Comparison of ENCODE assay signal across 15 cellular contexts in genomic region chr9:107292811-107293554, GRCh38. TPM values are rescaled to one million over a fixed set of nuclear protein-coding genes. Genes with fewer than 3 reads are reported as not detected.
A peak's percentile ranks its signal among the peaks of the same experiment; 100 is the strongest.
DNase-seq lines count a peak whose midpoint lies in the region; ATAC-seq, FAIRE-seq and TF ChIP-seq lines count a peak whose summit lies in the region.
"Had no signal": no experiment of that assay in that cellular context is flagged by ENCODE, and none has a peak within 500 bp of the region (broad histone marks: within the 10 kb centered on the region; RNA-seq: fewer than 3 reads in every experiment).

No MANE protein-coding gene starts in this region.

- H2AFZ ChIP-seq in ACC112 (ENCODE audit: low read length, unreplicated experiment), result no peak overlapping the region
- H2AFZ ChIP-seq in HCT116 (ENCODE audit: low read depth, low read length, poor library complexity, severe bottlenecking), result no peak overlapping the region
- no peak overlapping the region for H2AFZ ChIP-seq in GM12878 (ENCODE audit: control insufficient read depth, low read depth, low read length)
- no peak overlapping the region for H2AFZ ChIP-seq in SK-N-SH (ENCODE audit: low read depth)

- BruUV-seq in HCT116 (replicated peaks; lab: Mats Ljungman, UMichigan), result no TSS peak
- BruUV-seq in GM12878 (replicated peaks; lab: Mats Ljungman, UMichigan), result no TSS peak

- H3K4me1 ChIP-seq in ACC112 (ENCODE audit: control insufficient read depth, insufficient read depth, low read length, unreplicated experiment) (peaks cover 45% of the 10 kb centered on the region), HCT116 (ENCODE audit: control insufficient read depth in 1 of 2, insufficient read depth in 2 of 2, low read length in 2 of 2) (peaks cover 31 to 81% of the 10 kb centered on the region in 2 experiments), GM12878 (ENCODE audit: control insufficient read depth, insufficient read depth, low read length) (0 out of 2 replicates have a peak, but pooled peaks cover 4% of the 10 kb centered on the region), SK-N-SH (ENCODE audit: control insufficient read depth in 1 of 2, insufficient read depth in 2 of 2, low read depth in 1 of 2, low read length in 1 of 2) (peaks cover 0 to 5% of the 10 kb centered on the region in 2 experiments; a peak in 3 of 4 replicates), spleen (peaks cover 13 to 100% (median 76%) of the 10 kb centered on the region in 6 donors)

- RAD21 ChIA-PET in HCT116 (lab: Charles Lee; ENCODE audit: low non-redundant PET in 1 of 2, low total read pairs in 2 of 2, uncharacterized antibody in 2 of 2, unreplicated experiment in 2 of 2) (no interaction called here), GM12878 (lab: Charles Lee; ENCODE audit: unreplicated experiment) (no interaction called here)

- no peak overlapping the region for H3K4me3 ChIP-seq in ACC112 (ENCODE audit: low read depth, low read length)
- H3K4me3 ChIP-seq in HCT116 (replicated peaks in 1 of 2; ENCODE audit: low read depth in 1 of 2, low read length in 2 of 2), result no peak overlapping the region
- H3K4me3 ChIP-seq in GM12878, result no peak overlapping the region
- no peak overlapping the region for H3K4me3 ChIP-seq in SK-N-SH (ENCODE audit: low read depth in 2 of 2, low read length in 1 of 2)
- no peak overlapping the region for H3K4me3 ChIP-seq in spleen
- H3K4me3 ChIP-seq: body of pancreas had no signal

- in situ Hi-C loops in GM12878 (cut with MboI), result no loop called here

- H3K4me2 ChIP-seq in HCT116 (ENCODE audit: low read length) (peak overlapping the region; percentile 11; the same call in 1 of the 2 replicates), GM12878 (ENCODE audit: control insufficient read depth, insufficient read depth) (no peak overlapping the region), SK-N-SH (no peak overlapping the region; the same call in 1 of the 2 replicates)

- no peak for TF ChIP-seq RAD21 in HCT116 (IDR thresholded peaks at IDR 0.05; ENCODE audit: low read depth)
- TF ChIP-seq RAD21 in GM12878 (IDR thresholded peaks at IDR 0.05; ENCODE audit: insufficient read depth, low read depth, low read length), result no peak
- TF ChIP-seq RAD21 in SK-N-SH (IDR thresholded peaks at IDR 0.05; ENCODE audit: low read length), result no peak

- H3K27me3 ChIP-seq in ACC112 (ENCODE audit: insufficient read depth, low read length) (no peaks in the 10 kb centered on the region), HCT116 (ENCODE audit: insufficient read depth, low read length) (no peaks in the 10 kb centered on the region), GM12878 (replicated peaks in 1 of 2; ENCODE audit: control insufficient read depth in 2 of 2, insufficient read depth in 2 of 2, low read length in 1 of 2) (no peaks in the 10 kb centered on the region), SK-N-SH (ENCODE audit: insufficient read depth) (no peaks in the 10 kb centered on the region), spleen (replicated peaks in 1 of 7) (no peaks in the 10 kb centered on the region)
- H3K27me3 ChIP-seq: body of pancreas had no signal

- H3K9me3 ChIP-seq in HCT116 (ENCODE audit: control insufficient read depth in 1 of 2, insufficient read depth in 1 of 2, low read depth in 1 of 2, low read length in 2 of 2) (no peaks in the 10 kb centered on the region), GM12878 (replicated peaks; ENCODE audit: control insufficient read depth, insufficient read depth, low read length) (no peaks in the 10 kb centered on the region; the same call in 2 of the 3 replicates), SK-N-SH (no peaks in the 10 kb centered on the region), spleen (no peaks in the 10 kb centered on the region)
- H3K9me3 ChIP-seq: body of pancreas had no signal

- no peak for TF ChIP-seq CTCF in HCT116 (IDR thresholded peaks at IDR 0.05 in 2 of 3, conservative IDR thresholded peaks at IDR 0.05 in 1 of 3; ENCODE audit: borderline replicate concordance in 1 of 3, insufficient read depth in 1 of 3, low read depth in 2 of 3, low read length in 2 of 3)
- no peak for TF ChIP-seq CTCF in GM12878 (IDR thresholded peaks at IDR 0.05 in 2 of 3, conservative IDR thresholded peaks at IDR 0.05 in 1 of 3; ENCODE audit: control insufficient read depth in 2 of 3, extremely low read depth in 1 of 3, insufficient read depth in 1 of 3, low read depth in 3 of 3, low read length in 3 of 3)
- TF ChIP-seq CTCF in omental fat pad (IDR thresholded peaks at IDR 0.05), result no peak
- TF ChIP-seq CTCF in SK-N-SH (IDR thresholded peaks at IDR 0.05), result no peak
- TF ChIP-seq CTCF in spleen (IDR thresholded peaks at IDR 0.05 in 8 of 11, conservative IDR thresholded peaks at IDR 0.05 in 3 of 11), result no peak

- 100% methylated on average over 1 of the region's 1 CpG for WGBS in GM12878 (ENCODE audit: insufficient coverage, insufficient replicate concordance, low lambda C conversion rate, missing lambda C conversion rate)
- WGBS in SK-N-SH (ENCODE audit: low lambda C conversion rate), result 100% methylated on average over 1 of the region's 1 CpG
- 93 to 98% (median 95%) methylated on average over 1 of the region's 1 CpG for WGBS in spleen, 5 donors

- no peak for FAIRE-seq in GM12878 (lab: Jason Lieb, UNC)
- FAIRE-seq: endothelial cell of umbilical vein had no signal

- peaks cover 100% of the 10 kb centered on the region for H3K79me2 ChIP-seq in ACC112 (ENCODE audit: control insufficient read depth, insufficient read depth, low read length, unreplicated experiment)
- H3K79me2 ChIP-seq in HCT116 (ENCODE audit: insufficient read depth, low read length), result peaks cover 100% of the 10 kb centered on the region
- peaks cover 97% of the 10 kb centered on the region for H3K79me2 ChIP-seq in GM12878 (ENCODE audit: control insufficient read depth, insufficient read depth, low read length)
- H3K79me2 ChIP-seq in SK-N-SH (ENCODE audit: insufficient read depth), result peaks cover 100% of the 10 kb centered on the region

- H3K9ac ChIP-seq in HCT116 (ENCODE audit: low read length) (no peak overlapping the region), GM12878 (ENCODE audit: control insufficient read depth, insufficient read depth, low read length) (no peak overlapping the region), SK-N-SH (no peak overlapping the region)

- POLR2A ChIA-PET in HCT116 (lab: Charles Lee), result interaction anchor here (1.0 kb wide), 1 partner anchor 9 kb away, joined by 4 read pairs; no protein-coding TSS in a partner anchor
- POLR2A ChIA-PET in GM12878 (lab: Charles Lee), result no interaction called here
- POLR2A ChIA-PET in SK-N-SH (lab: Yijun Ruan, JAX), result no interaction called here

- H3F3A ChIP-seq in SK-N-SH (replicated peaks; ENCODE audit: insufficient read depth), result peaks cover 6% of the 10 kb centered on the region

- no peak for DNase-seq in HCT116 (ENCODE audit: low read depth, low spot score)
- no peak for DNase-seq in GM12878 (ENCODE audit: low read depth, low spot score)
- DNase-seq in omental fat pad (ENCODE audit: low spot score), result no peak
- DNase-seq in SK-N-SH, result no peak
- DNase-seq in spleen, result no peak
- DNase-seq: activated CD4-positive, alpha-beta memory T cell treated with anti-CD3 and anti-CD28 coated beads for 36 hours; activated naive CD4-positive, alpha-beta T cell treated with anti-CD3 and anti-CD28 coated beads, Interleukin-2, amount 50 U/mL, for 16 hours; activated T-cell treated with anti-CD3 and anti-CD28 coated beads, Interleukin-2, amount 50 U/mL, for 24 hours; body of pancreas; NCI-H1092; stimulated activated naive B cell treated with anti-CD40 and anti-IgM and Interleukin-4, amounts not matched to agents 10 μg/mL and 1 μg/mL and 100 μg/mL, for 72 hours had no signal

- TF ChIP-seq EP300 in GM12878 (IDR thresholded peaks at IDR 0.05; ENCODE audit: borderline replicate concordance in 1 of 2, control insufficient read depth in 1 of 2, low read depth in 2 of 2, low read length in 2 of 2), result no peak
- TF ChIP-seq EP300 in SK-N-SH (IDR thresholded peaks at IDR 0.05; ENCODE audit: borderline replicate concordance in 1 of 2, low read depth in 1 of 2, low read length in 1 of 2), result no peak

- 0 out of 2 replicates have a peak overlapping the region, but pooled peaks have one; percentile 5 for H3K27ac ChIP-seq in ACC112 (ENCODE audit: low read depth, low read length)
- no peak overlapping the region for H3K27ac ChIP-seq in HCT116 (ENCODE audit: low read depth, low read length)
- no peak overlapping the region for H3K27ac ChIP-seq in GM12878 (ENCODE audit: control insufficient read depth, insufficient read depth)
- no peak overlapping the region for H3K27ac ChIP-seq in SK-N-SH (ENCODE audit: low read depth in 2 of 2, low read length in 1 of 2)
- no peak overlapping the region for H3K27ac ChIP-seq in spleen
- H3K27ac ChIP-seq: body of pancreas had no signal

- peaks cover 82% of the 10 kb centered on the region for H4K20me1 ChIP-seq in HCT116 (ENCODE audit: insufficient read depth)
- peaks cover 5% of the 10 kb centered on the region for H4K20me1 ChIP-seq in GM12878 (ENCODE audit: control insufficient read depth, insufficient read depth)
- peaks cover 100% of the 10 kb centered on the region for H4K20me1 ChIP-seq in SK-N-SH (ENCODE audit: insufficient read depth)

- ATAC-seq in HCT116 (peak; percentile 27; the same call in 1 of the 2 replicates), GM12878 (peak; percentile 6; the same call in 1 of the 3 replicates), omental fat pad (ENCODE audit: low FRiP score) (peak; percentile 16), HG03135 (IDR thresholded peaks at IDR 0.05; ENCODE audit: unreplicated experiment) (no peak), GM18873 (IDR thresholded peaks at IDR 0.05; ENCODE audit: low FRiP score, unreplicated experiment) (no peak)
- ATAC-seq: body of pancreas; stimulated activated naive B cell treated with anti-CD40 and anti-IgM and Interleukin-4, amounts not matched to agents 10 μg/mL and 1 μg/mL and 100 μg/mL, for 72 hours had no signal

- SMC1A ChIA-PET in GM12878 (lab: Charles Lee; ENCODE audit: uncharacterized antibody, unreplicated experiment), result interaction anchor here (1.1 to 2.7 kb wide), 7 partner anchors 7 to 48 kb away, joined by 3 to 11 read pairs (median 5); no protein-coding TSS in a partner anchor

- H3K9me2 ChIP-seq in HCT116 (ENCODE audit: insufficient read depth), result no peaks in the 10 kb centered on the region
- H3K9me2 ChIP-seq in SK-N-SH, result no peaks in the 10 kb centered on the region

- CTCF ChIA-PET in HCT116 (lab: Charles Lee) (no interaction called here), GM12878 (lab: Yijun Ruan, JAX) (interaction anchor here (1.0 to 5.6 kb wide), 2 partner anchors 14 to 49 kb away, joined by 3 to 33 read pairs; no protein-coding TSS in a partner anchor), SK-N-SH (lab: Yijun Ruan, JAX) (no interaction called here)

- intact Hi-C loops in HCT116 (cut with micrococcal nuclease), result no loop called here
- intact Hi-C loops in GM12878 (cut with micrococcal nuclease; ENCODE audit: unreplicated experiment), result no loop called here
- intact Hi-C loops in spleen (cut with DNase I; ENCODE audit: low total_unique reads), result no loop called here

- H3K36me3 ChIP-seq in ACC112 (ENCODE audit: insufficient read depth, low read length) (0 out of 2 replicates have a peak, but pooled peaks cover 5% of the 10 kb centered on the region), HCT116 (ENCODE audit: control insufficient read depth in 1 of 2, insufficient read depth in 2 of 2, low read length in 2 of 2) (no peaks in the 10 kb centered on the region), GM12878 (ENCODE audit: control insufficient read depth in 2 of 2, insufficient read depth in 2 of 2, low read length in 1 of 2) (no peaks in the 10 kb centered on the region; a peak in 2 of 4 replicates), SK-N-SH (replicated peaks in 1 of 2; ENCODE audit: control insufficient read depth in 1 of 2, insufficient read depth in 2 of 2, low read length in 1 of 2) (peaks cover 0 to 7% of the 10 kb centered on the region in 2 experiments), spleen (no peaks in the 10 kb centered on the region)

- no peak for TF ChIP-seq POLR2A in HCT116 (IDR thresholded peaks at IDR 0.05; ENCODE audit: borderline replicate concordance, extremely low read depth, insufficient read depth, insufficient read length)
- TF ChIP-seq POLR2A in GM12878 (IDR thresholded peaks at IDR 0.05; ENCODE audit: low read depth, low read length), result no peak
- no peak for TF ChIP-seq POLR2A in spleen (IDR thresholded peaks at IDR 0.05)

RNA-seq across cellular contexts. Expression of gene RAD23B, which starts 9.9 kb away (rescaled TPM):
- 251 TPM for total RNA-seq in HCT116 (2021; ENCODE audit: unreplicated experiment)
- polyA plus RNA-seq in HCT116 (2012), result 113 and 123 TPM in 2 replicates
- 48.5 and 52.7 TPM in 2 replicates for total RNA-seq in GM12878 (2013; cell fraction: nucleolus; rRNA removed)
- total RNA-seq in GM12878 (2014; rRNA removed), result 36.1 and 37.4 TPM in 2 replicates
- total RNA-seq in GM12878 (2014; rRNA removed; fragmentation: Illumina TruSeq; extraction: Trizol), result 98.9 and 101 TPM in 2 replicates
- 108 and 116 TPM in 2 replicates for total RNA-seq in GM12878 (2021)
- polyA plus RNA-seq in GM12878 (2011; ENCODE audit: low read depth), result 38.4 TPM
- 241 and 256 TPM in 2 replicates for polyA plus RNA-seq in GM12878 (2011; rRNA removed)
- 195 and 228 TPM in 2 replicates for polyA plus RNA-seq in GM12878 (2011; cell fraction: cytosol; rRNA removed)
- 62.2 and 64.1 TPM in 2 replicates for polyA plus RNA-seq in GM12878 (2011; cell fraction: nucleus; rRNA removed)
- 58.1 and 60.0 TPM in 2 replicates for polyA plus RNA-seq in GM12878 (2012)
- polyA plus RNA-seq in GM12878 (2014; fragmentation: Illumina TruSeq; extraction: Trizol), result 143 and 150 TPM in 2 replicates
- polyA plus RNA-seq in GM12878 (2014; fragmentation: Nextera tagmentation; extraction: Ambion mirVana), result 10 to 100 TPM; 24.1 to 26.4 TPM
- polyA plus RNA-seq in GM12878 (2014; rRNA removed), result 73.1 and 73.5 TPM in 2 replicates
- polyA plus RNA-seq in GM12878 (2016; fragmentation: Nextera tagmentation; extraction: Ambion mirVana), result 10 to 100 TPM; 10.3 to 10.5 TPM
- 209 and 261 TPM in 2 replicates for polyA minus RNA-seq in GM12878 (2011; rRNA and poly(A)+ RNA removed)
- 141 and 153 TPM in 2 replicates for polyA minus RNA-seq in GM12878 (2011; cell fraction: cytosol; rRNA and poly(A)+ RNA removed)
- polyA minus RNA-seq in GM12878 (2011; cell fraction: nucleus; rRNA and poly(A)+ RNA removed), result 34.8 and 64.1 TPM in 2 replicates
- total RNA-seq in omental fat pad, result 100 to 1,000 TPM in 2 of 4 donors, 10 to 100 TPM in 2; 70.3 to 123 (median 101) TPM
- polyA plus RNA-seq in SK-N-SH (2012; rRNA removed), result 62.9 and 80.7 TPM in 2 replicates
- polyA plus RNA-seq in SK-N-SH (2012; cell fraction: cytosol; rRNA removed), result 83.6 and 90.2 TPM in 2 replicates
- 22.5 and 50.3 TPM in 2 replicates for polyA plus RNA-seq in SK-N-SH (2012; cell fraction: nucleus; rRNA removed)
- total RNA-seq in spleen, result 10 to 100 TPM; 52.8 to 91.9 (median 69.7) TPM
- 10 to 100 TPM; 21.3 to 35.8 (median 27.7) TPM for polyA plus RNA-seq in spleen

Comparison
In these comparisons a context has a peak if more than half of its experiments do, and no peak if none do; other contexts are left out.
1. ATAC-seq: peak in HCT116 (single experiment), GM12878 (single experiment) and omental fat pad (single experiment); none in HG03135 (single experiment) and GM18873 (single experiment).